ENCODE assay signal across 26 cellular contexts in the genomic region with DNA sequence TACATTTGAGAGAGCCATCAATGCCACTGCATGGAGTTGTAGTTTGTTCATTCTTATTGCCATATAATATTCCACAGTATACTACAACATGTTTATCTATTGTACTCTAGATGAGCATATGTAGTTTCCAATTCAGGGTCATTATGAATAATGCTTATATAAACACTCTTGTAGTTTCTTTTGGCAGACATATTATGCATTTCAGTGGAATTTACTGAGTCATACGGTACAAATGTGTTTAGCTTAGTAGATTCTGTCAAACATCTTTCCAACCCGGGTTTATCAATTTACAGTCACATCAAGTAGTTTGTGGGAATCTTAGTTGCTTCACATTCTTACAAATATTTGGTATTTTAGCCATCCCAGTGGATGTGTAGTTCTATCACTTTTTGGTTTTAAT.
DNase-seq lines count a peak whose midpoint lies in the region; ATAC-seq, FAIRE-seq and TF ChIP-seq lines count a peak whose summit lies in the region.
"Had no signal": no experiment of that assay in that cellular context is flagged by ENCODE, and none has a peak within 500 bp of the region (broad histone marks: within the 10 kb centered on the region; RNA-seq: fewer than 3 reads in every experiment).

No MANE protein-coding gene starts in this region.

- ATAC-seq in GM19397 (IDR thresholded peaks at IDR 0.05; ENCODE audit: unreplicated experiment): no peak
- ATAC-seq: gastroesophageal sphincter; GM23338; stimulated activated naive CD8-positive, alpha-beta T cell treated with anti-CD3 and anti-CD28 coated beads, Interleukin-15, Interleukin-2, amounts not matched to agents 100 U/mL and 50 U/mL, for 24 hours had no signal

- in situ Hi-C loops in GM23248 (cut with MboI) (no loop called here), KBM-7 (cut with MboI; ENCODE audit: low pct_unique_long_range_greater_than_20kb, low sequenced_read_pairs) (no loop called here)

- H3K9ac ChIP-seq in GM23248 (no peak overlapping the region), endothelial cell of umbilical vein (replicated peaks; ENCODE audit: extremely low read depth, insufficient read depth, low read length) (no peak overlapping the region)

- no peaks in the 10 kb centered on the region for H3F3A ChIP-seq in GM23248 (ENCODE audit: insufficient read depth)

- dilution Hi-C loops in endothelial cell of umbilical vein (cut with MboI; ENCODE audit: extremely low pct_ligation_motif_present, low sequenced_read_pairs): no loop called here

- H3K4me1 ChIP-seq in GM23248 (ENCODE audit: insufficient read depth) (no peaks in the 10 kb centered on the region), endothelial cell of umbilical vein (ENCODE audit: control insufficient read depth, extremely low read depth, insufficient read depth, low read length) (peaks cover 5% of the 10 kb centered on the region), OCI-LY7 (ENCODE audit: insufficient read depth, low read length, poor library complexity, severe bottlenecking) (no peaks in the 10 kb centered on the region)
- H3K4me1 ChIP-seq: adrenal gland, gastroesophageal sphincter, thyroid gland had no signal

- BruUV-seq in endothelial cell of umbilical vein (replicated peaks; lab: Mats Ljungman, UMichigan) (no TSS peak), OCI-LY7 (replicated peaks; lab: Mats Ljungman, UMichigan) (no TSS peak)

- H2AFZ ChIP-seq in GM23248: no peak overlapping the region
- no peak overlapping the region for H2AFZ ChIP-seq in endothelial cell of umbilical vein (ENCODE audit: low read depth, low read length)
- no peak overlapping the region for H2AFZ ChIP-seq in OCI-LY7 (ENCODE audit: low read length)
- H2AFZ ChIP-seq: GM23338 had no signal

- intact Hi-C loops in endothelial cell of umbilical vein (cut with micrococcal nuclease) (no loop called here), OCI-LY7 (cut with micrococcal nuclease; ENCODE audit: unreplicated experiment) (no loop called here)

- 24 to 32% methylated on average over 2 of the region's 2 CpGs for WGBS in GM23248 (ENCODE audit: low coverage in 1 of 2, low lambda C conversion rate in 2 of 2, missing lambda C conversion rate in 2 of 2), 2 experiments

- H3K4me3 ChIP-seq in GM23248: no peak overlapping the region
- H3K4me3 ChIP-seq in endothelial cell of umbilical vein (replicated peaks in 1 of 3; ENCODE audit: insufficient read depth in 1 of 3, low read depth in 1 of 3, low read length in 3 of 3): no peak overlapping the region
- H3K4me3 ChIP-seq in OCI-LY7 (ENCODE audit: low read depth, low read length, poor library complexity, severe bottlenecking): no peak overlapping the region
- H3K4me3 ChIP-seq: adrenal gland, gastroesophageal sphincter, GM23338, thyroid gland had no signal

- H3K27ac ChIP-seq in GM23248 (no peak overlapping the region), endothelial cell of umbilical vein (ENCODE audit: insufficient read depth, low read depth, low read length) (no peak overlapping the region), OCI-LY7 (ENCODE audit: low read depth, low read length, poor library complexity, severe bottlenecking) (no peak overlapping the region)
- H3K27ac ChIP-seq: adrenal gland, gastroesophageal sphincter, RWPE1, thyroid gland had no signal

- no peak for TF ChIP-seq POLR2A in endothelial cell of umbilical vein (IDR thresholded peaks at IDR 0.05; ENCODE audit: low read depth, low read length)

- H3K4me2 ChIP-seq in GM23248 (ENCODE audit: unreplicated experiment) (no peak overlapping the region), endothelial cell of umbilical vein (ENCODE audit: insufficient read depth, low read length) (no peak overlapping the region), OCI-LY7 (ENCODE audit: low read length) (no peak overlapping the region)
- H3K4me2 ChIP-seq: GM23338 had no signal

- CTCF ChIA-PET in endothelial cell of umbilical vein (lab: Charles Lee): no interaction called here
- CTCF ChIA-PET in OCI-LY7 (lab: Charles Lee; ENCODE audit: unreplicated experiment): no interaction called here

- no peak for FAIRE-seq in endothelial cell of umbilical vein (lab: Jason Lieb, UNC)
- FAIRE-seq: GM12892 had no signal

- POLR2A ChIA-PET in endothelial cell of umbilical vein (lab: Charles Lee): no interaction called here
- POLR2A ChIA-PET in OCI-LY7 (lab: Charles Lee): no interaction called here

- H4K20me1 ChIP-seq in GM23248 (ENCODE audit: insufficient read depth): no peaks in the 10 kb centered on the region
- H4K20me1 ChIP-seq in endothelial cell of umbilical vein (replicated peaks; ENCODE audit: control insufficient read depth, extremely low read depth, insufficient read depth, low read length): no peaks in the 10 kb centered on the region
- no peaks in the 10 kb centered on the region for H4K20me1 ChIP-seq in OCI-LY7 (ENCODE audit: insufficient read depth, low read length)

- peak; percentile 1 for DNase-seq in GM23248
- peak; percentile 16 for DNase-seq in RKO (ENCODE audit: low spot score)
- peak; percentile 67 for DNase-seq in endothelial cell of umbilical vein (ENCODE audit: low read depth, low spot score)
- DNase-seq in renal cortical epithelial cell (ENCODE audit: low read depth): peak; percentile 19
- DNase-seq in KBM-7: no peak
- no peak for DNase-seq in OCI-LY7 (ENCODE audit: low spot score)
- no peak for DNase-seq in cortex of kidney (lab: John Stamatoyannopoulos, UW)
- DNase-seq: activated CD4-positive, alpha-beta memory T cell treated with anti-CD3 and anti-CD28 coated beads, Interleukin-2, amount 10 ng/mL, durations not matched to agents 7 days and 5 days; activated gamma-delta T cell treated with Interleukin-2 at 50 U/mL for 16 hours; adrenal gland; CD4-positive, alpha-beta memory T cell; naive B cell; NCI-H1436 treated with DMSO at 0.1 percent for 48 hours; NCI-H2171 treated with DMSO at 0.1 percent for 48 hours; NCI-H69; occipital lobe; retina; stimulated activated CD4-positive, alpha-beta T cell treated with anti-CD3 and anti-CD28 coated beads, Interleukin-12 subunit alpha, Interleukin-12 subunit beta, amount 100 ng/mL, for 4 hours; stimulated activated CD4-positive, alpha-beta T cell treated with anti-CD3 and anti-CD28 coated beads, Interleukin-4, amount 100 ng/mL, for 4 hours; stimulated activated naive CD8-positive, alpha-beta T cell treated with anti-CD3 and anti-CD28 coated beads, Interleukin-15, Interleukin-2, amounts not matched to agents 100 U/mL and 50 U/mL, for 24 hours; thyroid gland had no signal

- TF ChIP-seq CTCF in endothelial cell of umbilical vein (IDR thresholded peaks at IDR 0.05; ENCODE audit: extremely low read depth in 1 of 2, insufficient read depth in 1 of 2, low read depth in 1 of 2, low read length in 2 of 2) (no peak), OCI-LY7 (conservative IDR thresholded peaks at IDR 0.05; ENCODE audit: low read length) (no peak)

- no peaks in the 10 kb centered on the region for H3K9me2 ChIP-seq in GM23248 (ENCODE audit: insufficient read depth)
- H3K9me2 ChIP-seq in OCI-LY7 (ENCODE audit: insufficient read depth, low read length): no peaks in the 10 kb centered on the region

- no peaks in the 10 kb centered on the region for H3K27me3 ChIP-seq in GM23248 (replicated peaks; ENCODE audit: insufficient read depth)
- no peaks in the 10 kb centered on the region for H3K27me3 ChIP-seq in endothelial cell of umbilical vein (ENCODE audit: control insufficient read depth in 2 of 2, insufficient read depth in 2 of 2, low read length in 2 of 2)
- H3K27me3 ChIP-seq: adrenal gland, gastroesophageal sphincter, thyroid gland had no signal

- H3K9me3 ChIP-seq in GM23248 (ENCODE audit: low read depth) (no peaks in the 10 kb centered on the region), endothelial cell of umbilical vein (replicated peaks; ENCODE audit: control insufficient read depth, insufficient read depth, low read length) (no peaks in the 10 kb centered on the region), OCI-LY7 (ENCODE audit: low read length) (no peaks in the 10 kb centered on the region)
- H3K9me3 ChIP-seq: gastroesophageal sphincter, thyroid gland had no signal

- H3K79me2 ChIP-seq in GM23248 (ENCODE audit: insufficient read depth) (no peaks in the 10 kb centered on the region), endothelial cell of umbilical vein (ENCODE audit: control insufficient read depth, insufficient read depth, low read length) (no peaks in the 10 kb centered on the region), OCI-LY7 (ENCODE audit: insufficient read depth, low read depth, low read length) (no peaks in the 10 kb centered on the region)

- no peaks in the 10 kb centered on the region for H3K9me1 ChIP-seq in endothelial cell of umbilical vein (replicated peaks; ENCODE audit: control insufficient read depth, extremely low read depth, insufficient read depth, low read length)

- no peaks in the 10 kb centered on the region for H3K36me3 ChIP-seq in GM23248 (ENCODE audit: low read depth)
- no peaks in the 10 kb centered on the region for H3K36me3 ChIP-seq in endothelial cell of umbilical vein (ENCODE audit: control insufficient read depth in 2 of 2, extremely low read depth in 1 of 2, insufficient read depth in 2 of 2, low read length in 2 of 2)
- H3K36me3 ChIP-seq in OCI-LY7 (ENCODE audit: insufficient read depth, low read length): no peaks in the 10 kb centered on the region
- H3K36me3 ChIP-seq: adrenal gland, gastroesophageal sphincter, thyroid gland had no signal

TF ChIP-seq in endothelial cell of umbilical vein, 7 proteins besides CTCF, POLR2A, EP300 and RAD21:
- TF ChIP-seq GATA2 (IDR thresholded peaks at IDR 0.05; ENCODE audit: insufficient read depth, insufficient read length, low read depth, low read length) (peak; percentile 18), EZH2 (IDR thresholded peaks at IDR 0.05; ENCODE audit: borderline replicate concordance, low read depth, low read length, severe bottlenecking) (no peak), MYC (IDR thresholded peaks at IDR 0.05; ENCODE audit: low read depth, low read length) (no peak), FOS (IDR thresholded peaks at IDR 0.05; ENCODE audit: borderline replicate concordance, insufficient read depth, low read length) (peak; percentile 34), JUN (IDR thresholded peaks at IDR 0.05; ENCODE audit: borderline replicate concordance, insufficient read depth, insufficient read length, low read depth) (peak; percentile 40), POLR2AphosphoS5 (IDR thresholded peaks at IDR 0.05; ENCODE audit: insufficient read depth, low read depth, low read length) (peak; percentile 30)
- TF ChIP-seq, protein P1, sequence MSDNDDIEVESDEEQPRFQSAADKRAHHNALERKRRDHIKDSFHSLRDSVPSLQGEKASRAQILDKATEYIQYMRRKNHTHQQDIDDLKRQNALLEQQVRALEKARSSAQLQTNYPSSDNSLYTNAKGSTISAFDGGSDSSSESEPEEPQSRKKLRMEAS (IDR thresholded peaks at IDR 0.05; ENCODE audit: insufficient read depth, insufficient read length): no peak

Comparison
In these comparisons a context has a peak if more than half of its experiments do, and no peak if none do; other contexts are left out.
1. DNase-seq: peak in GM23248 (single experiment), RKO (single experiment), endothelial cell of umbilical vein (single experiment) and renal cortical epithelial cell (single experiment); none in KBM-7 (single experiment), OCI-LY7 (single experiment) and cortex of kidney (single experiment).